ENCODE assay signal across 1 cellular context in the genomic region with DNA sequence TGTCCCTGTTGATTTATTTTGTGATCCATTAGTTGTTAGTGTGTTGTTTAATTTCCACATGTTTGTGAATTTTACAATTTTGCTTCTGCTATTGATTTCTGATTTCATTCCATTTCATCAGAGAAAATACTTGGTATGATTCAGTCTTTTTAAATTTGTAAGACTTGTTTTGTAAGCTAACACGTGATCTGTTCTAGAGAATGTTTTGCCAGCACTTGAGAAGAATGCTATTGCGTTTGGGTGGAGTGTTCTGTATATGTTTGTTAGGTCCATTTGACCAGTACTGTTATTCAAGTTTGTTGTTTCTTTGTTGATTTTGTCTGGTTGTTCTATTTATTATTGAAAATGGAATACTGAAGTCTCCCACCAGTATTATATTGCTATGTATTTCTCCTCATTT.
TF ChIP-seq lines count a peak whose summit lies in the region.

No MANE protein-coding gene starts in this region.

TF ChIP-seq in K562, 482 proteins besides CTCF, POLR2A, EP300 and RAD21:
- no peak for TF ChIP-seq ZNF239 (CRISPR knock-in tag; IDR thresholded peaks at IDR 0.05)
- no peak for TF ChIP-seq ZNF785 (CRISPR knock-in tag; IDR thresholded peaks at IDR 0.05)
